ENCODE assay signal across 1 cellular context in genomic region chr6:169212897-169213813, GRCh38.
A peak's percentile ranks its signal among the peaks of the same experiment; 100 is the strongest.
TF ChIP-seq lines count a peak whose summit lies in the region.

No MANE protein-coding gene starts in this region.

TF ChIP-seq in K562, 482 proteins besides CTCF, POLR2A, EP300 and RAD21 (continued from another document and continues in another):
- TF ChIP-seq RBFOX2 (IDR thresholded peaks at IDR 0.05; ENCODE audit: low read depth, low read length) (peak; percentile 78), RBM39 (optimal IDR thresholded peaks at IDR 0.05; ENCODE audit: low read depth, low read length) (no peak), ZFX (CRISPR knock-in tag; IDR thresholded peaks at IDR 0.05) (peak; percentile 51), ZNF197 (CRISPR knock-in tag; IDR thresholded peaks at IDR 0.05; ENCODE audit: low read depth) (no peak), TEAD4 (IDR thresholded peaks at IDR 0.05; ENCODE audit: low read length) (peak; percentile 43; the same call in 1 of the 2 replicates), TEAD4 (CRISPR knock-in tag; IDR thresholded peaks at IDR 0.05; ENCODE audit: borderline replicate concordance) (no peak), CXXC5 (CRISPR knock-in tag; IDR thresholded peaks at IDR 0.05) (peak; percentile 64), CREB3L1 (IDR thresholded peaks at IDR 0.05; ENCODE audit: borderline replicate concordance, low read depth) (0 out of 2 replicates have a peak, but pooled peaks have one; percentile 20), ZBTB43 (CRISPR knock-in tag; IDR thresholded peaks at IDR 0.05) (no peak), ZNF589 (CRISPR knock-in tag; IDR thresholded peaks at IDR 0.05; ENCODE audit: low read depth) (peak; percentile 58; the same call in 1 of the 2 replicates), CREM (IDR thresholded peaks at IDR 0.05; ENCODE audit: low read depth) (peak; percentile 48; the same call in 1 of the 2 replicates), NRF1 (conservative IDR thresholded peaks at IDR 0.05 in 1 of 2, IDR thresholded peaks at IDR 0.05 in 1 of 2) (peak; percentile 97), PTRF (tag; IDR thresholded peaks at IDR 0.05) (no peak), ZNF766 (CRISPR knock-in tag; conservative IDR thresholded peaks at IDR 0.05) (peak; percentile 3; the same call in 1 of the 2 replicates), L3MBTL2 (IDR thresholded peaks at IDR 0.05) (peak; percentile 79), ZNF121 (CRISPR knock-in tag; conservative IDR thresholded peaks at IDR 0.05) (no peak), ELF1 (tag; IDR thresholded peaks at IDR 0.05) (peak; percentile 86), PHF8 (IDR thresholded peaks at IDR 0.05; ENCODE audit: borderline replicate concordance, low read length) (peak; percentile 51), BHLHE40 (IDR thresholded peaks at IDR 0.05; ENCODE audit: low read length) (no peak), CBX5 (IDR thresholded peaks at IDR 0.05; ENCODE audit: borderline replicate concordance, low read depth) (peak; percentile 64; the same call in 1 of the 2 replicates), MCM3 (IDR thresholded peaks at IDR 0.05) (no peak), E2F6 (IDR thresholded peaks at IDR 0.05; ENCODE audit: borderline replicate concordance in 1 of 2, extremely low read depth in 1 of 2, insufficient read depth in 1 of 2, insufficient read length in 1 of 2, low read depth in 1 of 2, low read length in 1 of 2, poor library complexity in 1 of 2, severe bottlenecking in 1 of 2) (peak; percentile 26 to 85), ESRRA (IDR thresholded peaks at IDR 0.05; ENCODE audit: borderline replicate concordance, low read depth) (no peak), ZNF785 (CRISPR knock-in tag; IDR thresholded peaks at IDR 0.05) (no peak), HNRNPLL (IDR thresholded peaks at IDR 0.05; ENCODE audit: low read depth, low read length, poor library complexity, severe bottlenecking) (peak; percentile 30), CAMTA2 (CRISPR knock-in tag; conservative IDR thresholded peaks at IDR 0.05) (no peak), MEIS2 (IDR thresholded peaks at IDR 0.05; ENCODE audit: partially characterized antibody) (peak; percentile 95)
- TF ChIP-seq, protein P1, sequence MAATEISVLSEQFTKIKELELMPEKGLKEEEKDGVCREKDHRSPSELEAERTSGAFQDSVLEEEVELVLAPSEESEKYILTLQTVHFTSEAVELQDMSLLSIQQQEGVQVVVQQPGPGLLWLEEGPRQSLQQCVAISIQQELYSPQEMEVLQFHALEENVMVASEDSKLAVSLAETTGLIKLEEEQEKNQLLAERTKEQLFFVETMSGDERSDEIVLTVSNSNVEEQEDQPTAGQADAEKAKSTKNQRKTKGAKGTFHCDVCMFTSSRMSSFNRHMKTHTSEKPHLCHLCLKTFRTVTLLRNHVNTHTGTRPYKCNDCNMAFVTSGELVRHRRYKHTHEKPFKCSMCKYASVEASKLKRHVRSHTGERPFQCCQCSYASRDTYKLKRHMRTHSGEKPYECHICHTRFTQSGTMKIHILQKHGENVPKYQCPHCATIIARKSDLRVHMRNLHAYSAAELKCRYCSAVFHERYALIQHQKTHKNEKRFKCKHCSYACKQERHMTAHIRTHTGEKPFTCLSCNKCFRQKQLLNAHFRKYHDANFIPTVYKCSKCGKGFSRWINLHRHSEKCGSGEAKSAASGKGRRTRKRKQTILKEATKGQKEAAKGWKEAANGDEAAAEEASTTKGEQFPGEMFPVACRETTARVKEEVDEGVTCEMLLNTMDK (IDR thresholded peaks at IDR 0.05; ENCODE audit: borderline replicate concordance, insufficient read depth, low read depth, low read length, poor library complexity, severe bottlenecking) = peak; percentile 92
- TF ChIP-seq, protein P2, sequence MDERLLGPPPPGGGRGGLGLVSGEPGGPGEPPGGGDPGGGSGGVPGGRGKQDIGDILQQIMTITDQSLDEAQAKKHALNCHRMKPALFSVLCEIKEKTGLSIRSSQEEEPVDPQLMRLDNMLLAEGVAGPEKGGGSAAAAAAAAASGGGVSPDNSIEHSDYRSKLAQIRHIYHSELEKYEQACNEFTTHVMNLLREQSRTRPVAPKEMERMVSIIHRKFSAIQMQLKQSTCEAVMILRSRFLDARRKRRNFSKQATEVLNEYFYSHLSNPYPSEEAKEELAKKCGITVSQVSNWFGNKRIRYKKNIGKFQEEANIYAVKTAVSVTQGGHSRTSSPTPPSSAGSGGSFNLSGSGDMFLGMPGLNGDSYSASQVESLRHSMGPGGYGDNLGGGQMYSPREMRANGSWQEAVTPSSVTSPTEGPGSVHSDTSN (CRISPR knock-in tag; IDR thresholded peaks at IDR 0.05; ENCODE audit: low read depth) = peak; percentile 78
- TF ChIP-seq, protein P2 (tag; conservative IDR thresholded peaks at IDR 0.05; ENCODE audit: low read depth) = peak; percentile 83
- TF ChIP-seq, protein P3, sequence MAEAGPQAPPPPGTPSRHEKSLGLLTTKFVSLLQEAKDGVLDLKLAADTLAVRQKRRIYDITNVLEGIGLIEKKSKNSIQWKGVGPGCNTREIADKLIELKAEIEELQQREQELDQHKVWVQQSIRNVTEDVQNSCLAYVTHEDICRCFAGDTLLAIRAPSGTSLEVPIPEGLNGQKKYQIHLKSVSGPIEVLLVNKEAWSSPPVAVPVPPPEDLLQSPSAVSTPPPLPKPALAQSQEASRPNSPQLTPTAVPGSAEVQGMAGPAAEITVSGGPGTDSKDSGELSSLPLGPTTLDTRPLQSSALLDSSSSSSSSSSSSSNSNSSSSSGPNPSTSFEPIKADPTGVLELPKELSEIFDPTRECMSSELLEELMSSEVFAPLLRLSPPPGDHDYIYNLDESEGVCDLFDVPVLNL (CRISPR knock-in tag; IDR thresholded peaks at IDR 0.05; ENCODE audit: low read depth) = no peak
- TF ChIP-seq, protein P4, sequence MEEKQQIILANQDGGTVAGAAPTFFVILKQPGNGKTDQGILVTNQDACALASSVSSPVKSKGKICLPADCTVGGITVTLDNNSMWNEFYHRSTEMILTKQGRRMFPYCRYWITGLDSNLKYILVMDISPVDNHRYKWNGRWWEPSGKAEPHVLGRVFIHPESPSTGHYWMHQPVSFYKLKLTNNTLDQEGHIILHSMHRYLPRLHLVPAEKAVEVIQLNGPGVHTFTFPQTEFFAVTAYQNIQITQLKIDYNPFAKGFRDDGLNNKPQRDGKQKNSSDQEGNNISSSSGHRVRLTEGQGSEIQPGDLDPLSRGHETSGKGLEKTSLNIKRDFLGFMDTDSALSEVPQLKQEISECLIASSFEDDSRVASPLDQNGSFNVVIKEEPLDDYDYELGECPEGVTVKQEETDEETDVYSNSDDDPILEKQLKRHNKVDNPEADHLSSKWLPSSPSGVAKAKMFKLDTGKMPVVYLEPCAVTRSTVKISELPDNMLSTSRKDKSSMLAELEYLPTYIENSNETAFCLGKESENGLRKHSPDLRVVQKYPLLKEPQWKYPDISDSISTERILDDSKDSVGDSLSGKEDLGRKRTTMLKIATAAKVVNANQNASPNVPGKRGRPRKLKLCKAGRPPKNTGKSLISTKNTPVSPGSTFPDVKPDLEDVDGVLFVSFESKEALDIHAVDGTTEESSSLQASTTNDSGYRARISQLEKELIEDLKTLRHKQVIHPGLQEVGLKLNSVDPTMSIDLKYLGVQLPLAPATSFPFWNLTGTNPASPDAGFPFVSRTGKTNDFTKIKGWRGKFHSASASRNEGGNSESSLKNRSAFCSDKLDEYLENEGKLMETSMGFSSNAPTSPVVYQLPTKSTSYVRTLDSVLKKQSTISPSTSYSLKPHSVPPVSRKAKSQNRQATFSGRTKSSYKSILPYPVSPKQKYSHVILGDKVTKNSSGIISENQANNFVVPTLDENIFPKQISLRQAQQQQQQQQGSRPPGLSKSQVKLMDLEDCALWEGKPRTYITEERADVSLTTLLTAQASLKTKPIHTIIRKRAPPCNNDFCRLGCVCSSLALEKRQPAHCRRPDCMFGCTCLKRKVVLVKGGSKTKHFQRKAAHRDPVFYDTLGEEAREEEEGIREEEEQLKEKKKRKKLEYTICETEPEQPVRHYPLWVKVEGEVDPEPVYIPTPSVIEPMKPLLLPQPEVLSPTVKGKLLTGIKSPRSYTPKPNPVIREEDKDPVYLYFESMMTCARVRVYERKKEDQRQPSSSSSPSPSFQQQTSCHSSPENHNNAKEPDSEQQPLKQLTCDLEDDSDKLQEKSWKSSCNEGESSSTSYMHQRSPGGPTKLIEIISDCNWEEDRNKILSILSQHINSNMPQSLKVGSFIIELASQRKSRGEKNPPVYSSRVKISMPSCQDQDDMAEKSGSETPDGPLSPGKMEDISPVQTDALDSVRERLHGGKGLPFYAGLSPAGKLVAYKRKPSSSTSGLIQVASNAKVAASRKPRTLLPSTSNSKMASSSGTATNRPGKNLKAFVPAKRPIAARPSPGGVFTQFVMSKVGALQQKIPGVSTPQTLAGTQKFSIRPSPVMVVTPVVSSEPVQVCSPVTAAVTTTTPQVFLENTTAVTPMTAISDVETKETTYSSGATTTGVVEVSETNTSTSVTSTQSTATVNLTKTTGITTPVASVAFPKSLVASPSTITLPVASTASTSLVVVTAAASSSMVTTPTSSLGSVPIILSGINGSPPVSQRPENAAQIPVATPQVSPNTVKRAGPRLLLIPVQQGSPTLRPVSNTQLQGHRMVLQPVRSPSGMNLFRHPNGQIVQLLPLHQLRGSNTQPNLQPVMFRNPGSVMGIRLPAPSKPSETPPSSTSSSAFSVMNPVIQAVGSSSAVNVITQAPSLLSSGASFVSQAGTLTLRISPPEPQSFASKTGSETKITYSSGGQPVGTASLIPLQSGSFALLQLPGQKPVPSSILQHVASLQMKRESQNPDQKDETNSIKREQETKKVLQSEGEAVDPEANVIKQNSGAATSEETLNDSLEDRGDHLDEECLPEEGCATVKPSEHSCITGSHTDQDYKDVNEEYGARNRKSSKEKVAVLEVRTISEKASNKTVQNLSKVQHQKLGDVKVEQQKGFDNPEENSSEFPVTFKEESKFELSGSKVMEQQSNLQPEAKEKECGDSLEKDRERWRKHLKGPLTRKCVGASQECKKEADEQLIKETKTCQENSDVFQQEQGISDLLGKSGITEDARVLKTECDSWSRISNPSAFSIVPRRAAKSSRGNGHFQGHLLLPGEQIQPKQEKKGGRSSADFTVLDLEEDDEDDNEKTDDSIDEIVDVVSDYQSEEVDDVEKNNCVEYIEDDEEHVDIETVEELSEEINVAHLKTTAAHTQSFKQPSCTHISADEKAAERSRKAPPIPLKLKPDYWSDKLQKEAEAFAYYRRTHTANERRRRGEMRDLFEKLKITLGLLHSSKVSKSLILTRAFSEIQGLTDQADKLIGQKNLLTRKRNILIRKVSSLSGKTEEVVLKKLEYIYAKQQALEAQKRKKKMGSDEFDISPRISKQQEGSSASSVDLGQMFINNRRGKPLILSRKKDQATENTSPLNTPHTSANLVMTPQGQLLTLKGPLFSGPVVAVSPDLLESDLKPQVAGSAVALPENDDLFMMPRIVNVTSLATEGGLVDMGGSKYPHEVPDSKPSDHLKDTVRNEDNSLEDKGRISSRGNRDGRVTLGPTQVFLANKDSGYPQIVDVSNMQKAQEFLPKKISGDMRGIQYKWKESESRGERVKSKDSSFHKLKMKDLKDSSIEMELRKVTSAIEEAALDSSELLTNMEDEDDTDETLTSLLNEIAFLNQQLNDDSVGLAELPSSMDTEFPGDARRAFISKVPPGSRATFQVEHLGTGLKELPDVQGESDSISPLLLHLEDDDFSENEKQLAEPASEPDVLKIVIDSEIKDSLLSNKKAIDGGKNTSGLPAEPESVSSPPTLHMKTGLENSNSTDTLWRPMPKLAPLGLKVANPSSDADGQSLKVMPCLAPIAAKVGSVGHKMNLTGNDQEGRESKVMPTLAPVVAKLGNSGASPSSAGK (IDR thresholded peaks at IDR 0.05) = 0 out of 2 replicates have a peak, but pooled peaks have one; percentile 24
- TF ChIP-seq, protein P5, sequence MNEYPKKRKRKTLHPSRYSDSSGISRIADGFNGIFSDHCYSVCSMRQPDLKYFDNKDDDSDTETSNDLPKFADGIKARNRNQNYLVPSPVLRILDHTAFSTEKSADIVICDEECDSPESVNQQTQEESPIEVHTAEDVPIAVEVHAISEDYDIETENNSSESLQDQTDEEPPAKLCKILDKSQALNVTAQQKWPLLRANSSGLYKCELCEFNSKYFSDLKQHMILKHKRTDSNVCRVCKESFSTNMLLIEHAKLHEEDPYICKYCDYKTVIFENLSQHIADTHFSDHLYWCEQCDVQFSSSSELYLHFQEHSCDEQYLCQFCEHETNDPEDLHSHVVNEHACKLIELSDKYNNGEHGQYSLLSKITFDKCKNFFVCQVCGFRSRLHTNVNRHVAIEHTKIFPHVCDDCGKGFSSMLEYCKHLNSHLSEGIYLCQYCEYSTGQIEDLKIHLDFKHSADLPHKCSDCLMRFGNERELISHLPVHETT (CRISPR knock-in tag; conservative IDR thresholded peaks at IDR 0.05 in 1 of 2, IDR thresholded peaks at IDR 0.05 in 1 of 2) = peak in 1 of 2 experiments; percentile 40; a peak in 1 of 4 replicates
